ENCODE assay signal across 8 cellular contexts in the genomic region with DNA sequence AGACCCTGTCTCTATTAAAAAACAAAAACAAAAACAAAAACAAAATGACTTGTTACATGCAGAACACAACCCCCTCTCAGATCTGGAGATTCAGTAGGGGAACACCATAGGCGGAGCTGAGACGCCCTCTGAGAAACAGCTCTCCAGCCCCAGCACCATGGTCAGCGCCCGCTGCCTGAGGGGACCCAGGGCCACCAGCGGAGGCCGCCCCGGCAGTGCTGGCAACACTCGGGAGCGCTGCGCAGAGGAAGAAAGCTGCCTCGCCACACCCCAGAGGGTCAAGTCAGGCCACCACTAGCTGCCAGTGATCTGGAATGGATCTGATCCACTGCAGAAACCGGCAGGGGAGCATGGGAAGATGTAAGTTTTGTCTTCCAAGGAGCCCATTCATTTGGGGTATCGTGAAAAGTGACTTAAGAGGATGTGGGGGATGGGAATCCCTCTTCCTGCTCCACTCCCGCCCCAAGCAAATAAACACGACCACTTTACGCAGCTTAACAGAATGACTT. TPM values are rescaled to one million over a fixed set of nuclear protein-coding genes. Genes with fewer than 3 reads are reported as not detected.
A peak's percentile ranks its signal among the peaks of the same experiment; 100 is the strongest.
DNase-seq lines count a peak whose midpoint lies in the region; ATAC-seq, FAIRE-seq and TF ChIP-seq lines count a peak whose summit lies in the region.

No MANE protein-coding gene starts in this region.

- H3K27me3 ChIP-seq in pancreas: peaks cover 0 to 30% (median 13%) of the 10 kb centered on the region in 4 donors
- no peaks in the 10 kb centered on the region for H3K27me3 ChIP-seq in BE2C

- H3K4me1 ChIP-seq in pancreas (peaks cover 0 to 8% (median 0%) of the 10 kb centered on the region in 3 donors), BE2C (peaks cover 3% of the 10 kb centered on the region)

- H3K4me3 ChIP-seq in fibroblast of pulmonary artery (replicated peaks; ENCODE audit: low read depth, low read length) (no peak overlapping the region), pancreas (no peak overlapping the region), BE2C (ENCODE audit: low read depth, low read length) (no peak overlapping the region)

- FAIRE-seq in pancreas (lab: Jason Lieb, UNC): no peak

- 6 to 12% methylated on average over 16 of the region's 16 CpGs for WGBS in pancreas, 2 donors

- H3K27ac ChIP-seq in pancreas (no peak overlapping the region), RWPE1 (no peak overlapping the region)

- TF ChIP-seq CTCF in GM13977 (IDR thresholded peaks at IDR 0.05; ENCODE audit: extremely low read depth, insufficient read depth, missing control alignments) (no peak), fibroblast of pulmonary artery (IDR thresholded peaks at IDR 0.05; ENCODE audit: low read length, missing control alignments) (no peak), pancreas (IDR thresholded peaks at IDR 0.05) (no peak), RWPE1 (conservative IDR thresholded peaks at IDR 0.05; ENCODE audit: low read depth) (no peak), BE2C (IDR thresholded peaks at IDR 0.05; ENCODE audit: low read depth, low read length) (no peak)

- CTCF ChIA-PET in RWPE1 (lab: Yijun Ruan, JAX): interaction anchor here (0.6 kb wide), 2 partner anchors 22 to 722 kb away, joined by 3 read pairs; no protein-coding TSS in a partner anchor

- H3K36me3 ChIP-seq in pancreas: no peaks in the 10 kb centered on the region
- H3K36me3 ChIP-seq in BE2C: no peaks in the 10 kb centered on the region

- DNase-seq in GM13977 (ENCODE audit: low spot score) (peak; percentile 44), fibroblast of pulmonary artery (ENCODE audit: low read depth) (peak; percentile 57), pancreas (peak; percentile 22 to 82 (median 62)), NCI-H1694 treated with DMSO at 0.1 percent for 48 hours (lab: John Stamatoyannopoulos, UW) (no peak), RWPE1 (ENCODE audit: low spot score) (no peak), NCI-H1694 (lab: John Stamatoyannopoulos, UW) (no peak), BE2C (no peak)
- DNase-seq in activated CD4-positive, alpha-beta T cell treated with anti-CD3 and anti-CD28 coated beads, Interleukin-2, amount 50 U/mL, for 48 hours: peak; percentile 53 to 62

- no peaks in the 10 kb centered on the region for H3K9me3 ChIP-seq in pancreas
- no peaks in the 10 kb centered on the region for H3K9me3 ChIP-seq in BE2C

- intact Hi-C loops in pancreas (cut with DNase I): no loop called here

- ATAC-seq in pancreas: peak; percentile 60 to 97 (median 76)

- POLR2A ChIA-PET in RWPE1 (lab: Yijun Ruan, JAX; ENCODE audit: low non-redundant PET): no interaction called here

- in situ Hi-C loops in GM13977 (cut with MboI; ENCODE audit: low pct_unique_long_range_greater_than_20kb, low sequenced_read_pairs, unreplicated experiment): no loop called here

RNA-seq across cellular contexts. Expression of gene ACTA1, which starts 3.1 kb away (rescaled TPM):
- total RNA-seq in pancreas: 1 to 10 TPM in 1 of 6 donors, not detected in 5; 4.2 TPM
- polyA plus RNA-seq in pancreas: 1 to 10 TPM in 1 of 2 donors, under 1 TPM in 1; 0.76 to 6.9 TPM
- polyA plus RNA-seq in BE2C (2012; ENCODE audit: insufficient read depth, insufficient read length, low read depth): 3.8 TPM

Comparison
In these comparisons a context has a peak if more than half of its experiments do, and no peak if none do; other contexts are left out.
1. DNase-seq: peak in GM13977 (single experiment), activated CD4-positive, alpha-beta T cell treated with anti-CD3 and anti-CD28 coated beads, Interleukin-2, amount 50 U/mL, for 48 hours (2 of 2), fibroblast of pulmonary artery (single experiment) and pancreas (6 of 6); none in NCI-H1694 treated with DMSO at 0.1 percent for 48 hours (single experiment), RWPE1 (single experiment), NCI-H1694 (single experiment) and BE2C (single experiment).